16 cellular contexts compared by ENCODE assay signal in the genomic region with DNA sequence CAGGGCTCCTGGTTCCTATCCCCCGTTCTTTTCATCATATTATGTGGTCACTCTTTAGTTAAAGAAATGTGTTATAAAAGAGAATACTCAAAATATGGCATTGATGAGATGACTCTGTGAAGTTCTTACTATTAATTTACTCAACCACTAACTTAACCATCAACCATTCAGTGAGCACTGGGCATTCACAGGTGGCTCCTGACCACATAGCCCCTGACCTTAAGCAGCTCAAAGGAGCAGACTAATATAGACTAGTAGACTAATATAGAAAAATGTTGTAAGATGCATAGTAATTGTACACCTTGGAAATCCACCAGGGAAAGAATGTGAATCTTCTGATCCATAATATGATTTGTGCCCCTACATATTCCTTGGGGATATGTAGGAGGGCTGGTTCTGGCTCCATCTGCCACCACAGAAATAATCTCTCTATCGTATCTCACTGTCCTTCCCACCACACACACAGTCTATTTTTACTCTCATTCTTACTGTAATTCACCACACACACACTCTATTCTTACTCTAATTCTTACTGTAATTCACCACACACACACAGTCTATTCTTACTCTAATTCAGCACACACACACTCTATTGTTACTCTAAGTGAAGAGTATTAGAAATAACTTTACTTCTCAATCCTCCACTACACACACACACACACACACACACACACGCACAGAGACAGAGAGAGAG.
A peak's percentile ranks its signal among the peaks of the same experiment; 100 is the strongest.
DNase-seq lines count a peak whose midpoint lies in the region; ATAC-seq and TF ChIP-seq lines count a peak whose summit lies in the region.
"Had no signal": no experiment of that assay in that cellular context is flagged by ENCODE, and none has a peak within 500 bp of the region (broad histone marks: within the 10 kb centered on the region; RNA-seq: fewer than 3 reads in every experiment).

No MANE protein-coding gene starts in this region.

- DNase-seq in skeletal muscle cell (ENCODE audit: low read depth) = peak; percentile 9
- no peak for DNase-seq in NCI-H1694 treated with DMSO at 0.1 percent for 48 hours (lab: John Stamatoyannopoulos, UW)
- no peak for DNase-seq in NCI-H1048 (lab: John Stamatoyannopoulos, UW)
- DNase-seq in colonic mucosa = no peak
- DNase-seq: activated CD4-positive, alpha-beta memory T cell treated with anti-CD3 and anti-CD28 coated beads for 36 hours; CD4-positive, alpha-beta memory T cell; central memory CD4-positive, alpha-beta T cell; hippocampal formation; lower lobe of right lung; sigmoid colon; T-helper 9 cell had no signal

- ATAC-seq in GM18907 (IDR thresholded peaks at IDR 0.05; ENCODE audit: unreplicated experiment) (peak; percentile 83), HG02610 (IDR thresholded peaks at IDR 0.05; ENCODE audit: unreplicated experiment) (peak; percentile 89), HG03432 (IDR thresholded peaks at IDR 0.05; ENCODE audit: unreplicated experiment) (peak; percentile 71)
- ATAC-seq: lower lobe of right lung, Panc1 had no signal

- no peaks in the 10 kb centered on the region for H3K36me3 ChIP-seq in colonic mucosa
- H3K36me3 ChIP-seq: lower lobe of right lung, sigmoid colon had no signal

- no peaks in the 10 kb centered on the region for H3K9me3 ChIP-seq in colonic mucosa
- H3K9me3 ChIP-seq: lower lobe of right lung, sigmoid colon had no signal

- no peak overlapping the region for H3K9ac ChIP-seq in colonic mucosa (ENCODE audit: low read depth in 2 of 2, low read length in 2 of 2)
- H3K9ac ChIP-seq: KMS-11 had no signal

- no peaks in the 10 kb centered on the region for H3K4me1 ChIP-seq in colonic mucosa
- H3K4me1 ChIP-seq: lower lobe of right lung, sigmoid colon had no signal

- no peaks in the 10 kb centered on the region for H3K27me3 ChIP-seq in colonic mucosa
- H3K27me3 ChIP-seq: sigmoid colon had no signal

- H3K4me3 ChIP-seq in skeletal muscle cell (ENCODE audit: low read depth, low read length) = no peak overlapping the region
- no peak overlapping the region for H3K4me3 ChIP-seq in colonic mucosa
- H3K4me3 ChIP-seq: lower lobe of right lung, sigmoid colon had no signal

- TF ChIP-seq CTCF in colonic mucosa (IDR thresholded peaks at IDR 0.05) = no peak

- intact Hi-C loops in colonic mucosa (cut with DNase I) = no loop called here

- H3K27ac ChIP-seq in colonic mucosa = no peak overlapping the region
- H3K27ac ChIP-seq: KMS-11, lower lobe of right lung, sigmoid colon had no signal
